In the genomic region with DNA sequence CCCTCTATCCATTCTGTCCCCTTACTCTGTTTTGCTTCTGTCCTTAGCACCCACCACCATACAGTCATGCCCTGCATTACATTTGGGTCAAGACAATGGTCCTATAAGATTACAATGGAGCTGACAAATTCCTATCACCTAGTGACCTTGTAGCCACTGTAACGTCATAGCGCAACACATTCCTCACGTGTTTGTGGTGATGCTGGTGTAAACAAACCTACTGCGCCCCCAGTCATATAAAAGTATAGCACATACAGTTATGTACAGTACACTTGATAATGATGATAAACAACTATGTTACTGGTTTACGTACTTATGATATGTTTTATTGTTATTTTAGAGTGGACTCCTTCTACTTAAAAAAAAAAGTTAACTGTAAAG, we compare ENCODE assay signal across 2 cellular contexts.
TF ChIP-seq lines count a peak whose summit lies in the region.

No MANE protein-coding gene starts in this region.

TF ChIP-seq in HCT116, 20 proteins besides CTCF, POLR2A, EP300 and RAD21:
- TF ChIP-seq FOSL1 (IDR thresholded peaks at IDR 0.05; ENCODE audit: low read depth) (no peak), CBX3 (IDR thresholded peaks at IDR 0.05; ENCODE audit: low read depth) (no peak), ZFX (IDR thresholded peaks at IDR 0.05) (no peak), EZH2phosphoT487 (IDR thresholded peaks at IDR 0.05; ENCODE audit: borderline replicate concordance) (no peak), POLR2AphosphoS5 (IDR thresholded peaks at IDR 0.05; ENCODE audit: low read depth, low read length) (no peak), SRF (IDR thresholded peaks at IDR 0.05; ENCODE audit: low read depth) (no peak), EZH2 (IDR thresholded peaks at IDR 0.05) (no peak), SP1 (IDR thresholded peaks at IDR 0.05; ENCODE audit: low read depth) (no peak), SIN3A (IDR thresholded peaks at IDR 0.05; ENCODE audit: low read depth) (no peak), TCF7L2 (IDR thresholded peaks at IDR 0.05; ENCODE audit: borderline replicate concordance, extremely low read depth, insufficient read depth, insufficient read length) (no peak), ZNF274 (IDR thresholded peaks at IDR 0.05; ENCODE audit: low read depth, low read length) (no peak)
- TF ChIP-seq, protein P1, sequence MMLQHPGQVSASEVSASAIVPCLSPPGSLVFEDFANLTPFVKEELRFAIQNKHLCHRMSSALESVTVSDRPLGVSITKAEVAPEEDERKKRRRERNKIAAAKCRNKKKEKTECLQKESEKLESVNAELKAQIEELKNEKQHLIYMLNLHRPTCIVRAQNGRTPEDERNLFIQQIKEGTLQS (IDR thresholded peaks at IDR 0.05): no peak
- TF ChIP-seq, protein P2, sequence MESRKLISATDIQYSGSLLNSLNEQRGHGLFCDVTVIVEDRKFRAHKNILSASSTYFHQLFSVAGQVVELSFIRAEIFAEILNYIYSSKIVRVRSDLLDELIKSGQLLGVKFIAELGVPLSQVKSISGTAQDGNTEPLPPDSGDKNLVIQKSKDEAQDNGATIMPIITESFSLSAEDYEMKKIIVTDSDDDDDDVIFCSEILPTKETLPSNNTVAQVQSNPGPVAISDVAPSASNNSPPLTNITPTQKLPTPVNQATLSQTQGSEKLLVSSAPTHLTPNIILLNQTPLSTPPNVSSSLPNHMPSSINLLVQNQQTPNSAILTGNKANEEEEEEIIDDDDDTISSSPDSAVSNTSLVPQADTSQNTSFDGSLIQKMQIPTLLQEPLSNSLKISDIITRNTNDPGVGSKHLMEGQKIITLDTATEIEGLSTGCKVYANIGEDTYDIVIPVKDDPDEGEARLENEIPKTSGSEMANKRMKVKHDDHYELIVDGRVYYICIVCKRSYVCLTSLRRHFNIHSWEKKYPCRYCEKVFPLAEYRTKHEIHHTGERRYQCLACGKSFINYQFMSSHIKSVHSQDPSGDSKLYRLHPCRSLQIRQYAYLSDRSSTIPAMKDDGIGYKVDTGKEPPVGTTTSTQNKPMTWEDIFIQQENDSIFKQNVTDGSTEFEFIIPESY (IDR thresholded peaks at IDR 0.05; ENCODE audit: extremely low read depth, insufficient replicate concordance, low read length): no peak

TF ChIP-seq in K562, 482 proteins besides CTCF, POLR2A, EP300 and RAD21 (continues in another document):
- TF ChIP-seq MGA (IDR thresholded peaks at IDR 0.05) (peak; percentile 33; the same call in 1 of the 2 replicates), TEAD1 (CRISPR knock-in tag; IDR thresholded peaks at IDR 0.05) (peak in 1 of 2 experiments; percentile 79; a peak in 1 of 4 replicates), NFRKB (IDR thresholded peaks at IDR 0.05; ENCODE audit: low read depth) (no peak), USF2 (CRISPR knock-in tag; IDR thresholded peaks at IDR 0.05) (peak; percentile 6; the same call in 1 of the 2 replicates), NR2C1 (IDR thresholded peaks at IDR 0.05) (no peak), NR2C1 (tag; IDR thresholded peaks at IDR 0.05) (peak; percentile 33; the same call in 1 of the 2 replicates), CBX5 (IDR thresholded peaks at IDR 0.05; ENCODE audit: borderline replicate concordance, low read depth) (no peak), FOXK2 (conservative IDR thresholded peaks at IDR 0.05 in 1 of 2, IDR thresholded peaks at IDR 0.05 in 1 of 2; ENCODE audit: low read depth in 2 of 2) (peak; percentile 70 to 79), MYC (IDR thresholded peaks at IDR 0.05; ENCODE audit: low read depth, low read length) (peak; percentile 49; the same call in 1 of the 2 replicates), MYC (CRISPR knock-in tag; IDR thresholded peaks at IDR 0.05; ENCODE audit: borderline replicate concordance, low read depth) (no peak), CREB1 (IDR thresholded peaks at IDR 0.05) (peak; percentile 38; the same call in 1 of the 2 replicates), CREB1 (CRISPR knock-in tag; IDR thresholded peaks at IDR 0.05) (no peak), ZNF830 (CRISPR knock-in tag; IDR thresholded peaks at IDR 0.05) (no peak), TCF7L2 (IDR thresholded peaks at IDR 0.05; ENCODE audit: low read depth, low read length) (no peak), ATF7 (IDR thresholded peaks at IDR 0.05) (peak; percentile 34; the same call in 1 of the 2 replicates), PPARD (CRISPR knock-in tag; IDR thresholded peaks at IDR 0.05) (no peak), MNT (conservative IDR thresholded peaks at IDR 0.05) (peak; percentile 58 to 71; a peak in 3 of 4 replicates), ZNF57 (CRISPR knock-in tag; IDR thresholded peaks at IDR 0.05) (no peak), FOXA3 (CRISPR knock-in tag; conservative IDR thresholded peaks at IDR 0.05 in 1 of 2, IDR thresholded peaks at IDR 0.05 in 1 of 2) (0 out of 4 replicates have a peak, but pooled peaks of 1 of the 2 experiments have one; percentile 53), ESRRA (IDR thresholded peaks at IDR 0.05; ENCODE audit: borderline replicate concordance, low read depth) (peak; percentile 66; the same call in 1 of the 2 replicates)
- TF ChIP-seq, protein P3, sequence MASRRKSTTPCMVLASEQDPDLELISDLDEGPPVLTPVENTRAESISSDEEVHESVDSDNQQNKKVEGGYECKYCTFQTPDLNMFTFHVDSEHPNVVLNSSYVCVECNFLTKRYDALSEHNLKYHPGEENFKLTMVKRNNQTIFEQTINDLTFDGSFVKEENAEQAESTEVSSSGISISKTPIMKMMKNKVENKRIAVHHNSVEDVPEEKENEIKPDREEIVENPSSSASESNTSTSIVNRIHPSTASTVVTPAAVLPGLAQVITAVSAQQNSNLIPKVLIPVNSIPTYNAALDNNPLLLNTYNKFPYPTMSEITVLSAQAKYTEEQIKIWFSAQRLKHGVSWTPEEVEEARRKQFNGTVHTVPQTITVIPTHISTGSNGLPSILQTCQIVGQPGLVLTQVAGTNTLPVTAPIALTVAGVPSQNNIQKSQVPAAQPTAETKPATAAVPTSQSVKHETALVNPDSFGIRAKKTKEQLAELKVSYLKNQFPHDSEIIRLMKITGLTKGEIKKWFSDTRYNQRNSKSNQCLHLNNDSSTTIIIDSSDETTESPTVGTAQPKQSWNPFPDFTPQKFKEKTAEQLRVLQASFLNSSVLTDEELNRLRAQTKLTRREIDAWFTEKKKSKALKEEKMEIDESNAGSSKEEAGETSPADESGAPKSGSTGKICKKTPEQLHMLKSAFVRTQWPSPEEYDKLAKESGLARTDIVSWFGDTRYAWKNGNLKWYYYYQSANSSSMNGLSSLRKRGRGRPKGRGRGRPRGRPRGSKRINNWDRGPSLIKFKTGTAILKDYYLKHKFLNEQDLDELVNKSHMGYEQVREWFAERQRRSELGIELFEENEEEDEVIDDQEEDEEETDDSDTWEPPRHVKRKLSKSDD (conservative IDR thresholded peaks at IDR 0.05; ENCODE audit: low read length): no peak
- TF ChIP-seq, protein P4, sequence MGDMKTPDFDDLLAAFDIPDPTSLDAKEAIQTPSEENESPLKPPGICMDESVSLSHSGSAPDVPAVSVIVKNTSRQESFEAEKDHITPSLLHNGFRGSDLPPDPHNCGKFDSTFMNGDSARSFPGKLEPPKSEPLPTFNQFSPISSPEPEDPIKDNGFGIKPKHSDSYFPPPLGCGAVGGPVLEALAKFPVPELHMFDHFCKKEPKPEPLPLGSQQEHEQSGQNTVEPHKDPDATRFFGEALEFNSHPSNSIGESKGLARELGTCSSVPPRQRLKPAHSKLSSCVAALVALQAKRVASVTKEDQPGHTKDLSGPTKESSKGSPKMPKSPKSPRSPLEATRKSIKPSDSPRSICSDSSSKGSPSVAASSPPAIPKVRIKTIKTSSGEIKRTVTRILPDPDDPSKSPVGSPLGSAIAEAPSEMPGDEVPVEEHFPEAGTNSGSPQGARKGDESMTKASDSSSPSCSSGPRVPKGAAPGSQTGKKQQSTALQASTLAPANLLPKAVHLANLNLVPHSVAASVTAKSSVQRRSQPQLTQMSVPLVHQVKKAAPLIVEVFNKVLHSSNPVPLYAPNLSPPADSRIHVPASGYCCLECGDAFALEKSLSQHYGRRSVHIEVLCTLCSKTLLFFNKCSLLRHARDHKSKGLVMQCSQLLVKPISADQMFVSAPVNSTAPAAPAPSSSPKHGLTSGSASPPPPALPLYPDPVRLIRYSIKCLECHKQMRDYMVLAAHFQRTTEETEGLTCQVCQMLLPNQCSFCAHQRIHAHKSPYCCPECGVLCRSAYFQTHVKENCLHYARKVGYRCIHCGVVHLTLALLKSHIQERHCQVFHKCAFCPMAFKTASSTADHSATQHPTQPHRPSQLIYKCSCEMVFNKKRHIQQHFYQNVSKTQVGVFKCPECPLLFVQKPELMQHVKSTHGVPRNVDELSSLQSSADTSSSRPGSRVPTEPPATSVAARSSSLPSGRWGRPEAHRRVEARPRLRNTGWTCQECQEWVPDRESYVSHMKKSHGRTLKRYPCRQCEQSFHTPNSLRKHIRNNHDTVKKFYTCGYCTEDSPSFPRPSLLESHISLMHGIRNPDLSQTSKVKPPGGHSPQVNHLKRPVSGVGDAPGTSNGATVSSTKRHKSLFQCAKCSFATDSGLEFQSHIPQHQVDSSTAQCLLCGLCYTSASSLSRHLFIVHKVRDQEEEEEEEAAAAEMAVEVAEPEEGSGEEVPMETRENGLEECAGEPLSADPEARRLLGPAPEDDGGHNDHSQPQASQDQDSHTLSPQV (IDR thresholded peaks at IDR 0.05): peak; percentile 64; the same call in 1 of the 2 replicates
